In genomic region chr1:11681071-11681771, GRCh38 we compare ENCODE assay signal across 1 cellular context.
TF ChIP-seq lines count a peak whose summit lies in the region.

TSS of gene MAD2L2 (minus strand) at chr1:11681148. CDS start at chr1:11680601, 547 bp downstream.

TF ChIP-seq in WTC11, 78 proteins besides CTCF, POLR2A, EP300 and RAD21 (continued from another document):
- TF ChIP-seq, protein P1, sequence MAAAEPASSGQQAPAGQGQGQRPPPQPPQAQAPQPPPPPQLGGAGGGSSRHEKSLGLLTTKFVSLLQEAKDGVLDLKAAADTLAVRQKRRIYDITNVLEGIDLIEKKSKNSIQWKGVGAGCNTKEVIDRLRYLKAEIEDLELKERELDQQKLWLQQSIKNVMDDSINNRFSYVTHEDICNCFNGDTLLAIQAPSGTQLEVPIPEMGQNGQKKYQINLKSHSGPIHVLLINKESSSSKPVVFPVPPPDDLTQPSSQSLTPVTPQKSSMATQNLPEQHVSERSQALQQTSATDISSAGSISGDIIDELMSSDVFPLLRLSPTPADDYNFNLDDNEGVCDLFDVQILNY (CRISPR knock-in tag; IDR thresholded peaks at IDR 0.05) = peak; percentile 66
- no peak for TF ChIP-seq ZNF281 (CRISPR knock-in tag; IDR thresholded peaks at IDR 0.05)
- TF ChIP-seq ZNF232 (CRISPR knock-in tag; IDR thresholded peaks at IDR 0.05) = no peak; the same call in 1 of the 2 replicates
- TF ChIP-seq ZNF263 (CRISPR knock-in tag; IDR thresholded peaks at IDR 0.05; ENCODE audit: low read depth) = no peak
- 0 out of 2 replicates have a peak, but pooled peaks have one; percentile 1 for TF ChIP-seq ATF2 (CRISPR knock-in tag; IDR thresholded peaks at IDR 0.05; ENCODE audit: borderline replicate concordance, low read depth)
- TF ChIP-seq ESRRA (CRISPR knock-in tag; IDR thresholded peaks at IDR 0.05; ENCODE audit: borderline replicate concordance) = 0 out of 2 replicates have a peak, but pooled peaks have one; percentile 16
- peak; percentile 88; the same call in 1 of the 2 replicates for TF ChIP-seq CREM (CRISPR knock-in tag; IDR thresholded peaks at IDR 0.05)
- TF ChIP-seq OVOL2 (CRISPR knock-in tag; IDR thresholded peaks at IDR 0.05; ENCODE audit: borderline replicate concordance) = no peak
- TF ChIP-seq, protein P2, sequence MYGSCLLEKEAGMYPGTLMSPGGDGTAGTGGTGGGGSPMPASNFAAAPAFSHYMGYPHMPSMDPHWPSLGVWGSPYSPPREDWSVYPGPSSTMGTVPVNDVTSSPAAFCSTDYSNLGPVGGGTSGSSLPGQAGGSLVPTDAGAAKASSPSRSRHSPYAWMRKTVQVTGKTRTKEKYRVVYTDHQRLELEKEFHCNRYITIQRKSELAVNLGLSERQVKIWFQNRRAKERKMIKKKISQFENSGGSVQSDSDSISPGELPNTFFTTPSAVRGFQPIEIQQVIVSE (CRISPR knock-in tag; IDR thresholded peaks at IDR 0.05; ENCODE audit: borderline replicate concordance) = no peak
- TF ChIP-seq SP1 (CRISPR knock-in tag; conservative IDR thresholded peaks at IDR 0.05) = peak; percentile 100
- peak; percentile 46; the same call in 1 of the 2 replicates for TF ChIP-seq KAT7 (CRISPR knock-in tag; IDR thresholded peaks at IDR 0.05; ENCODE audit: borderline replicate concordance)
- TF ChIP-seq MYBL2 (CRISPR knock-in tag; IDR thresholded peaks at IDR 0.05) = 0 out of 2 replicates have a peak, but pooled peaks have one; percentile 52
